8 cellular contexts compared by ENCODE assay signal in the genomic region with DNA sequence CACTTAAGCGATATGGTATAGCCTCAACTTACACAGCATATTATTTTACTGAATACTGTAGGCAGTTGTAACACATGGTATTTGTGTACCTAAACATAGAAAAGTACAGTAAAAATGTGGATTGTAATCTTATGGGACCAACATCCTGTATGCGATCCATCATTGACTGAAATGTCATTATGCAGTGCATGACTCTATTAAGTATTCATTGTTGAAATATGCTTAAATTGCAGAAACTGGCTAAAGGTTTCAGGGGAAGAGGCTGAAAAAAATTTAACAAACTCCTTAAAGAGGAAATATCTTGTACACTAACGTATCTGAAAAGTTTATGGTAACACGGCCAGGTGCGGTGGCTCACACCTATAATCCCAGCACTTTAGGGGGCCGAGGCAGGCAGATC.
"Had no signal": no experiment of that assay in that cellular context is flagged by ENCODE, and none has a peak within 500 bp of the region (broad histone marks: within the 10 kb centered on the region; RNA-seq: fewer than 3 reads in every experiment).

No MANE protein-coding gene starts in this region.

- H3K4me3 Mint-ChIP-seq: GM23338, H9 had no signal

- H3K27ac ChIP-seq: KMS-11 had no signal

- FAIRE-seq: H1, H54, HTR-8/SVneo had no signal

- H3K4me3 ChIP-seq: GM23338 had no signal

- ATAC-seq: GM23338, HCT116 had no signal

- H3K4me1 Mint-ChIP-seq: GM23338, H9 had no signal

- H2AFZ ChIP-seq: GM23338 had no signal

- H3K9ac ChIP-seq: KMS-11 had no signal

- H3K27ac Mint-ChIP-seq: GM23338, H9 had no signal

- H3K9me3 Mint-ChIP-seq: GM23338, H9 had no signal

- DNase-seq: H9, KBM-7 had no signal

- H3K4me2 ChIP-seq: GM23338, KMS-11 had no signal
